ENCODE assay signal across 8 cellular contexts in genomic region chr9:128094166-128094949, GRCh38. TPM values are rescaled to one million over a fixed set of nuclear protein-coding genes. Genes with fewer than 3 reads are reported as not detected.
DNase-seq lines count a peak whose midpoint lies in the region; ATAC-seq, FAIRE-seq and TF ChIP-seq lines count a peak whose summit lies in the region.

No MANE protein-coding gene starts in this region.

- H3K27ac ChIP-seq in A549, result peak overlapping the region; percentile 20 to 68; a peak in 4 of 6 replicates
- H3K27ac ChIP-seq in cingulate gyrus (ENCODE audit: low read depth, low read length), result peak overlapping the region; percentile 89

- no peak overlapping the region for H3K4me3 ChIP-seq in A549

- TF ChIP-seq CTCF in A549 (IDR thresholded peaks at IDR 0.05), result no peak

- TF ChIP-seq POLR2A in A549 (IDR thresholded peaks at IDR 0.05; ENCODE audit: low read length), result no peak

- FAIRE-seq in A549 (lab: Jason Lieb, UNC), result no peak

- peaks cover 35% of the 10 kb centered on the region for H3K4me1 ChIP-seq in A549

- no peak for TF ChIP-seq RAD21 in A549 (conservative IDR thresholded peaks at IDR 0.05 in 1 of 2, IDR thresholded peaks at IDR 0.05 in 1 of 2)

- TF ChIP-seq EP300 in A549 (IDR thresholded peaks at IDR 0.05), result no peak

- DNase-seq in A549 (ENCODE audit: low read depth in 1 of 2, low spot score in 1 of 2) (peak; percentile 94), NCI-H226 (peak; percentile 96), left kidney (ENCODE audit: low read depth, low spot score) (peak; percentile 97)
- DNase-seq in activated CD4-positive, alpha-beta T cell treated with anti-CD3 and anti-CD28 coated beads for 24 hours (ENCODE audit: low read depth in 2 of 2), result peak; percentile 70 to 79
- peak; percentile 50 to 81 (median 69) for DNase-seq in stimulated activated CD4-positive, alpha-beta T cell treated with anti-CD3 and anti-CD28 coated beads, Interleukin-1b, Interleukin-23, amount 100 ng/mL, for 24 hours (ENCODE audit: low read depth in 4 of 4, low spot score in 1 of 4)

- ATAC-seq in A549 (peak; percentile 75 to 83), GM18870 (IDR thresholded peaks at IDR 0.05; ENCODE audit: unreplicated experiment) (peak; percentile 79), HG03135 (IDR thresholded peaks at IDR 0.05; ENCODE audit: unreplicated experiment) (peak; percentile 85)

- POLR2A ChIA-PET in A549 (lab: Yijun Ruan, JAX), result interaction anchor here (0.7 to 1.3 kb wide), 6 partner anchors 9 to 360 kb away, joined by 3 to 5 read pairs (median 3); no protein-coding TSS in a partner anchor

- CTCF ChIA-PET in A549 (lab: Yijun Ruan, JAX), result interaction anchor here (0.8 to 19.6 kb wide), 10 partner anchors 8 to 152 kb away, joined by 3 to 290 read pairs (median 4); no protein-coding TSS in a partner anchor

- peak overlapping the region; percentile 50 for H3K4me2 ChIP-seq in A549

- 26% methylated on average over 8 of the region's 8 CpGs for WGBS in A549 (ENCODE audit: missing lambda C conversion rate)

- H3K9me3 ChIP-seq in A549, result no peaks in the 10 kb centered on the region

TF ChIP-seq in A549, 52 proteins besides CTCF, POLR2A, EP300 and RAD21:
- peak; percentile 71; the same call in 1 of the 2 replicates for TF ChIP-seq RFX5 (IDR thresholded peaks at IDR 0.05)
- no peak for TF ChIP-seq E2F6 (IDR thresholded peaks at IDR 0.05; ENCODE audit: borderline replicate concordance, low read depth)
- no peak for TF ChIP-seq ZC3H11A (IDR thresholded peaks at IDR 0.05)
TF ChIP-seq in A549: peak in this region for 1.

RNA-seq across cellular contexts. Expression of gene SLC25A25, which starts 26.3 kb away (rescaled TPM):
- polyA plus RNA-seq in A549 (2011; rRNA removed) (7.0 TPM in 2 replicates), A549 (2017; fragmentation: RNase III; extraction: RNeasy Plus Mini Kit Qiagen cat#74134 plus additional on column Dnase treatment) (6.5 to 7.0 TPM (median 7.0 TPM) in 3 replicates)
- 8.1 and 9.1 TPM in 2 replicates for polyA plus RNA-seq in A549 (2012; cell fraction: cytosol; rRNA removed)
- polyA plus RNA-seq in A549 (2012; cell fraction: nucleus; rRNA removed), result 19.7 and 19.8 TPM in 2 replicates
- polyA minus RNA-seq in A549 (2011; rRNA and poly(A)+ RNA removed), result 6.6 and 7.0 TPM in 2 replicates

RNA-seq across cellular contexts. Expression of gene NAIF1, which starts 27.2 kb away (rescaled TPM):
- polyA plus RNA-seq in A549 (2011; rRNA removed) (6.0 and 7.8 TPM in 2 replicates), A549 (2017; fragmentation: RNase III; extraction: RNeasy Plus Mini Kit Qiagen cat#74134 plus additional on column Dnase treatment) (6.8 to 7.6 TPM (median 7.5 TPM) in 3 replicates)
- polyA plus RNA-seq in A549 (2012; cell fraction: cytosol; rRNA removed), result 7.8 and 10.3 TPM in 2 replicates
- 6.8 and 7.3 TPM in 2 replicates for polyA plus RNA-seq in A549 (2012; cell fraction: nucleus; rRNA removed)
- 7.6 and 11.6 TPM in 2 replicates for polyA minus RNA-seq in A549 (2011; rRNA and poly(A)+ RNA removed)

RNA-seq across cellular contexts. Expression of gene PTGES2, which starts 33.2 kb away (rescaled TPM):
- polyA plus RNA-seq in A549 (2011; rRNA removed) (79.8 and 94.5 TPM in 2 replicates), A549 (2017; fragmentation: RNase III; extraction: RNeasy Plus Mini Kit Qiagen cat#74134 plus additional on column Dnase treatment) (92.6 to 97.2 TPM (median 94.1 TPM) in 3 replicates)
- polyA plus RNA-seq in A549 (2012; cell fraction: cytosol; rRNA removed), result 191 and 205 TPM in 2 replicates
- polyA plus RNA-seq in A549 (2012; cell fraction: nucleus; rRNA removed), result 242 and 295 TPM in 2 replicates
- 95.4 and 96.9 TPM in 2 replicates for polyA minus RNA-seq in A549 (2011; rRNA and poly(A)+ RNA removed)

RNA-seq across cellular contexts. Expression of gene LCN2, which starts 54.9 kb away (rescaled TPM):
- polyA plus RNA-seq in A549 (2011; rRNA removed) (11.9 and 18.1 TPM in 2 replicates), A549 (2017; fragmentation: RNase III; extraction: RNeasy Plus Mini Kit Qiagen cat#74134 plus additional on column Dnase treatment) (2.3 to 3.0 TPM (median 2.6 TPM) in 3 replicates)
- polyA plus RNA-seq in A549 (2012; cell fraction: cytosol; rRNA removed), result 0.89 and 0.93 TPM in 2 replicates
- 0.55 and 1.0 TPM in 2 replicates for polyA plus RNA-seq in A549 (2012; cell fraction: nucleus; rRNA removed)
- polyA minus RNA-seq in A549 (2011; rRNA and poly(A)+ RNA removed), result 5.7 and 7.4 TPM in 2 replicates
